38 cellular contexts compared by ENCODE assay signal in the genomic region with DNA sequence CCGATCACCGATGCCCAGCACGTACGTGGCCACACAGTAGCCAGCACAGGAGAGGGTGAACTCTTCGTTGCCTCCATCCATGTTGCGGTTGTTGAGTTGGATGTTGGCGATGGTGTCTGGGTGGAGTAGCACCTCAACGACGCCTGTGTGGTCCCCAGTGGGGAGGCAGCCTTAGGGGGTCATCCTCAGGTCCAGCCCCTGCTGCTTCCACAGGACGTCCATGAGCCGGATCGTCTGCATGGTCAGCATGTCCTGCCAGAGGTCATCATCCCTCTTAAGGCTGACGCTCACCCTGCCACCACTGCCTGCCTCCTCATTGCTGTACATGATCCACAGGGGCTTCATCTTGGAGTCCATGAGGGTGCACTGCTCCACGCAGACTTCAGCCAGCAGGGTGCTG.
"Had no signal": no experiment of that assay in that cellular context is flagged by ENCODE, and none has a peak within 500 bp of the region (broad histone marks: within the 10 kb centered on the region; RNA-seq: fewer than 3 reads in every experiment).

No MANE protein-coding gene starts in this region.

- H3K4me1 Mint-ChIP-seq: activated CD4-positive, alpha-beta T cell treated with anti-CD3 and anti-CD28 coated beads, Interleukin-2, amount 10 ng/mL, durations not matched to agents 24 days and 14 days; activated CD8-positive, alpha-beta memory T cell treated with anti-CD3 and anti-CD28 coated beads, Interleukin-2, amount 10 ng/mL, durations not matched to agents 7 days and 5 days; activated naive CD8-positive, alpha-beta T cell treated with anti-CD3 and anti-CD28 coated beads for 36 hours; activated T-helper 17 cell treated with anti-CD3 and anti-CD28 coated beads, Interleukin-2, amount 50 U/mL, for 72 hours; WTC11 had no signal

- FAIRE-seq: astrocyte had no signal

- H3K9me3 ChIP-seq: adrenal gland, body of pancreas, breast epithelium had no signal

- H3K27me3 Mint-ChIP-seq: activated CD4-positive, alpha-beta memory T cell treated with anti-CD3 and anti-CD28 coated beads for 36 hours; activated CD4-positive, alpha-beta T cell treated with anti-CD3 and anti-CD28 coated beads, Interleukin-2, amount 10 ng/mL, durations not matched to agents 24 days and 14 days; activated CD8-positive, alpha-beta memory T cell treated with anti-CD3 and anti-CD28 coated beads, Interleukin-2, amount 10 ng/mL, durations not matched to agents 7 days and 5 days; activated T-helper 17 cell treated with anti-CD3 and anti-CD28 coated beads, Interleukin-2, amount 50 U/mL, for 72 hours had no signal

- H3K27ac Mint-ChIP-seq: activated CD4-positive, alpha-beta memory T cell treated with anti-CD3 and anti-CD28 coated beads for 36 hours; activated CD4-positive, alpha-beta T cell treated with anti-CD3 and anti-CD28 coated beads, Interleukin-2, amount 10 ng/mL, durations not matched to agents 24 days and 14 days; activated CD8-positive, alpha-beta memory T cell treated with anti-CD3 and anti-CD28 coated beads, Interleukin-2, amount 10 ng/mL, durations not matched to agents 7 days and 5 days; activated CD8-positive, alpha-beta T cell treated with anti-CD3 and anti-CD28 coated beads, Interleukin-2, amount 10 ng/mL, durations not matched to agents 7 days and 5 days; activated naive CD4-positive, alpha-beta T cell treated with anti-CD3 and anti-CD28 coated beads for 36 hours; activated naive CD4-positive, alpha-beta T cell treated with anti-CD3 and anti-CD28 coated beads, Interleukin-2, amount 50 U/mL, for 72 hours; activated naive CD8-positive, alpha-beta T cell treated with anti-CD3 and anti-CD28 coated beads for 36 hours; activated T-cell treated with anti-CD3 and anti-CD28 coated beads, Interleukin-2, amount 50 U/mL, for 72 hours; activated T-helper 1 cell treated with anti-CD3 and anti-CD28 coated beads, Interleukin-12 subunit alpha, Interleukin-12 subunit beta, Interleukin-2, Interleukin-4 antibody, amounts not matched to agents 30 ng/mL and 10 ng/mL and 1 ng/mL, durations not matched to agents 14 hours and 24 hours and 36 hours; activated T-helper 17 cell treated with anti-CD3 and anti-CD28 coated beads, Interleukin-2, amount 50 U/mL, for 72 hours; T-helper 1 cell treated with Interleukin-12 subunit alpha and Interleukin-12 subunit beta and Interleukin-4 antibody, amounts not matched to agents 30 μg/mL and 1 μg/mL, for 36 hours; T-helper 2 cell treated with Interferon-gamma antibody and Interleukin-4, amounts not matched to agents 5 μg/mL and 100 μg/mL, for 36 hours; WTC11 had no signal

- H3K9me3 Mint-ChIP-seq: activated CD4-positive, alpha-beta memory T cell treated with anti-CD3 and anti-CD28 coated beads for 36 hours; activated CD4-positive, alpha-beta T cell treated with anti-CD3 and anti-CD28 coated beads, Interleukin-2, amount 10 ng/mL, durations not matched to agents 24 days and 14 days; activated naive CD4-positive, alpha-beta T cell treated with anti-CD3 and anti-CD28 coated beads for 36 hours; activated naive CD8-positive, alpha-beta T cell treated with anti-CD3 and anti-CD28 coated beads for 36 hours; activated T-helper 1 cell treated with anti-CD3 and anti-CD28 coated beads, Interleukin-12 subunit alpha, Interleukin-12 subunit beta, Interleukin-2, Interleukin-4 antibody, amounts not matched to agents 30 ng/mL and 10 ng/mL and 1 ng/mL, durations not matched to agents 14 hours and 24 hours and 36 hours; activated T-helper 17 cell treated with anti-CD3 and anti-CD28 coated beads, Interleukin-2, amount 50 U/mL, for 72 hours; T-helper 1 cell treated with Interleukin-12 subunit alpha and Interleukin-12 subunit beta and Interleukin-4 antibody, amounts not matched to agents 30 μg/mL and 1 μg/mL, for 36 hours; T-helper 2 cell treated with Interferon-gamma antibody and Interleukin-4, amounts not matched to agents 5 μg/mL and 100 μg/mL, for 36 hours had no signal

- H3K4me3 ChIP-seq: adrenal gland, body of pancreas, breast epithelium had no signal

- DNase-seq: activated CD4-positive, alpha-beta memory T cell treated with anti-CD3 and anti-CD28 coated beads for 36 hours; activated CD4-positive, alpha-beta T cell treated with anti-CD3 and anti-CD28 coated beads for 4 hours; activated CD4-positive, alpha-beta T cell treated with anti-CD3 and anti-CD28 coated beads, Interleukin-2, amount 10 ng/mL, durations not matched to agents 24 days and 14 days; activated CD4-positive, alpha-beta T cell treated with anti-CD3 and anti-CD28 coated beads, Interleukin-2, amount 50 U/mL, for 1 hour; activated CD4-positive, alpha-beta T cell treated with anti-CD3 and anti-CD28 coated beads, Interleukin-2, amount 50 U/mL, for 4 hours; activated CD4-positive, CD25-positive, alpha-beta regulatory T cell; activated CD4-positive, CD25-positive, alpha-beta regulatory T cell treated with anti-CD3 and anti-CD28 coated beads, Interleukin-2, amount 50 U/mL, for 72 hours; activated CD8-positive, alpha-beta memory T cell treated with anti-CD3 and anti-CD28 coated beads for 24 hours; activated CD8-positive, alpha-beta memory T cell treated with anti-CD3 and anti-CD28 coated beads, Interleukin-2, amount 10 ng/mL, durations not matched to agents 7 days and 5 days; activated CD8-positive, alpha-beta memory T cell treated with anti-CD3 and anti-CD28 coated beads, Interleukin-2, amount 50 U/mL, for 48 hours; activated CD8-positive, alpha-beta T cell treated with anti-CD3 and anti-CD28 coated beads, Interleukin-2, amount 10 ng/mL, durations not matched to agents 7 days and 5 days; activated effector memory CD4-positive, alpha-beta T cell treated with anti-CD3 and anti-CD28 coated beads, Interleukin-2, amount 50 U/mL, for 16 hours; activated gamma-delta T cell treated with Interleukin-2 at 50 U/mL for 16 hours; activated naive CD4-positive, alpha-beta T cell; activated naive CD4-positive, alpha-beta T cell treated with anti-CD3 and anti-CD28 coated beads for 36 hours; activated naive CD4-positive, alpha-beta T cell treated with anti-CD3 and anti-CD28 coated beads, Interleukin-2, amount 50 U/mL, for 16 hours; activated naive CD8-positive, alpha-beta T cell treated with anti-CD3 and anti-CD28 coated beads for 36 hours; activated T-cell treated with anti-CD3 and anti-CD28 coated beads, Interleukin-2, amount 50 U/mL, for 4 hours; activated T-cell treated with anti-CD3 and anti-CD28 coated beads, Interleukin-2, amount 50 U/mL, for 72 hours; adrenal gland; amniotic stem cell; aorta; body of pancreas; brain microvascular endothelial cell; central memory CD4-positive, alpha-beta T cell; SW 1271; T-helper 1 cell; T-helper 2 cell; T-helper 9 cell; WERI-Rb-1 had no signal

- H3K27me3 ChIP-seq: adrenal gland, body of pancreas, brain microvascular endothelial cell, breast epithelium had no signal

- H3K4me1 ChIP-seq: adrenal gland, breast epithelium had no signal

- ATAC-seq: activated CD8-positive, alpha-beta memory T cell treated with anti-CD3 and anti-CD28 coated beads, Interleukin-2, amount 10 ng/mL, durations not matched to agents 7 days and 5 days; activated CD8-positive, alpha-beta T cell treated with anti-CD3 and anti-CD28 coated beads, Interleukin-2, amount 10 ng/mL, durations not matched to agents 7 days and 5 days; activated naive CD4-positive, alpha-beta T cell treated with anti-CD3 and anti-CD28 coated beads, Interleukin-2, amount 50 U/mL, for 72 hours; activated T-cell treated with anti-CD3 and anti-CD28 coated beads, Interleukin-2, amount 50 U/mL, for 4 hours; activated T-cell treated with anti-CD3 and anti-CD28 coated beads, Interleukin-2, amount 50 U/mL, for 72 hours; activated T-helper 17 cell treated with anti-CD3 and anti-CD28 coated beads, Interleukin-2, amount 50 U/mL, for 72 hours; body of pancreas; WTC11 had no signal

- H3K36me3 Mint-ChIP-seq: activated CD4-positive, alpha-beta memory T cell treated with anti-CD3 and anti-CD28 coated beads for 36 hours; activated CD8-positive, alpha-beta memory T cell treated with anti-CD3 and anti-CD28 coated beads, Interleukin-2, amount 10 ng/mL, durations not matched to agents 7 days and 5 days; activated naive CD4-positive, alpha-beta T cell treated with anti-CD3 and anti-CD28 coated beads, Interleukin-2, amount 50 U/mL, for 72 hours; activated naive CD8-positive, alpha-beta T cell treated with anti-CD3 and anti-CD28 coated beads for 36 hours had no signal

- H3K36me3 ChIP-seq: adrenal gland, brain microvascular endothelial cell, breast epithelium, WERI-Rb-1 had no signal

- H3K4me3 Mint-ChIP-seq: activated CD4-positive, alpha-beta memory T cell treated with anti-CD3 and anti-CD28 coated beads for 36 hours; activated CD4-positive, alpha-beta T cell treated with anti-CD3 and anti-CD28 coated beads, Interleukin-2, amount 10 ng/mL, durations not matched to agents 24 days and 14 days; activated CD8-positive, alpha-beta memory T cell treated with anti-CD3 and anti-CD28 coated beads, Interleukin-2, amount 10 ng/mL, durations not matched to agents 7 days and 5 days; activated CD8-positive, alpha-beta T cell treated with anti-CD3 and anti-CD28 coated beads, Interleukin-2, amount 10 ng/mL, durations not matched to agents 7 days and 5 days; activated naive CD4-positive, alpha-beta T cell treated with anti-CD3 and anti-CD28 coated beads for 36 hours; activated naive CD8-positive, alpha-beta T cell treated with anti-CD3 and anti-CD28 coated beads for 36 hours; activated T-cell treated with anti-CD3 and anti-CD28 coated beads, Interleukin-2, amount 50 U/mL, for 4 hours; activated T-cell treated with anti-CD3 and anti-CD28 coated beads, Interleukin-2, amount 50 U/mL, for 72 hours; activated T-helper 1 cell treated with anti-CD3 and anti-CD28 coated beads, Interleukin-12 subunit alpha, Interleukin-12 subunit beta, Interleukin-2, Interleukin-4 antibody, amounts not matched to agents 30 ng/mL and 10 ng/mL and 1 ng/mL, durations not matched to agents 14 hours and 24 hours and 36 hours; activated T-helper 17 cell treated with anti-CD3 and anti-CD28 coated beads, Interleukin-2, amount 50 U/mL, for 72 hours; T-helper 1 cell treated with Interleukin-12 subunit alpha and Interleukin-12 subunit beta and Interleukin-4 antibody, amounts not matched to agents 30 μg/mL and 1 μg/mL, for 36 hours; T-helper 2 cell treated with Interferon-gamma antibody and Interleukin-4, amounts not matched to agents 5 μg/mL and 100 μg/mL, for 36 hours; WTC11 had no signal

- H3K27ac ChIP-seq: adrenal gland, body of pancreas, brain microvascular endothelial cell, breast epithelium, WERI-Rb-1 had no signal
